Comparison of ENCODE assay signal across 27 cellular contexts in the genomic region with DNA sequence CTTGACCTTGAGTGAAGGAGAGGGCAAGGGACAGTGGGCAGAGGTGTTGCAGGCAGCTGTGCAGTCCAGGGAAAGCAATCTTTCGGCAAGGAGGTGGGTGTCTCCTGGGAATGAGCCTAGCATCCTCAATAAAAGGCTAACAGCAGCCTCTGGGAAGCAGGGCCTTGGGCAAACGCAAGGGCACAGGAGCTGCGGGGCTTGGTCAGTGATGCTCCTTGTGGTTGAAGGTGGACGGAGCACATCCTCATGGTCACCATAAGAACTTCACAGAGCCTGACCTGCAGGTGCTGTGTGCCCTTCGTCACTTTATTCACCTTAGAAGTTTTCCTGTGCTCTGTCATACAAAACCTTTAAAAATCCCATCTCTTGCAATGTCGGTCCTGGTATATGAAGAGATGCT. TPM values are rescaled to one million over a fixed set of nuclear protein-coding genes. Genes with fewer than 3 reads are reported as not detected.
DNase-seq lines count a peak whose midpoint lies in the region; ATAC-seq and TF ChIP-seq lines count a peak whose summit lies in the region.
"Had no signal": no experiment of that assay in that cellular context is flagged by ENCODE, and none has a peak within 500 bp of the region (broad histone marks: within the 10 kb centered on the region; RNA-seq: fewer than 3 reads in every experiment).

No MANE protein-coding gene starts in this region.

- intact Hi-C loops in activated CD8-positive, alpha-beta T cell treated with anti-CD3 and anti-CD28 coated beads for 36 hours (cut with micrococcal nuclease): no loop called here

- no peaks in the 10 kb centered on the region for H3K4me1 Mint-ChIP-seq in activated CD8-positive, alpha-beta T cell treated with anti-CD3 and anti-CD28 coated beads, Interleukin-2, amount 10 ng/mL, durations not matched to agents 7 days and 5 days (ENCODE audit: low read depth)
- no peaks in the 10 kb centered on the region for H3K4me1 Mint-ChIP-seq in activated CD8-positive, alpha-beta T cell treated with anti-CD3 and anti-CD28 coated beads for 36 hours (ENCODE audit: low read depth)
- H3K4me1 Mint-ChIP-seq in endodermal cell: no peaks in the 10 kb centered on the region
- H3K4me1 Mint-ChIP-seq in osteocyte (ENCODE audit: unreplicated experiment): no peaks in the 10 kb centered on the region
- H3K4me1 Mint-ChIP-seq: CD4-positive, CD25-positive, alpha-beta regulatory T cell; IgD-negative memory B cell had no signal

- H3K4me1 ChIP-seq in endodermal cell (ENCODE audit: control insufficient read depth, insufficient read depth, low read length): no peaks in the 10 kb centered on the region
- H3K4me1 ChIP-seq: BE2C, SJSA1 had no signal

- H3K27ac Mint-ChIP-seq in activated CD8-positive, alpha-beta T cell treated with anti-CD3 and anti-CD28 coated beads, Interleukin-2, amount 10 ng/mL, durations not matched to agents 7 days and 5 days: no peak overlapping the region
- H3K27ac Mint-ChIP-seq in activated CD8-positive, alpha-beta T cell treated with anti-CD3 and anti-CD28 coated beads for 36 hours: no peak overlapping the region
- H3K27ac Mint-ChIP-seq in endodermal cell (no peak overlapping the region), osteocyte (ENCODE audit: unreplicated experiment) (no peak overlapping the region)
- H3K27ac Mint-ChIP-seq: IgD-negative memory B cell had no signal

- no peak overlapping the region for H3K4me3 Mint-ChIP-seq in activated CD8-positive, alpha-beta T cell treated with anti-CD3 and anti-CD28 coated beads, Interleukin-2, amount 10 ng/mL, durations not matched to agents 7 days and 5 days
- H3K4me3 Mint-ChIP-seq in activated CD8-positive, alpha-beta T cell treated with anti-CD3 and anti-CD28 coated beads for 36 hours: no peak overlapping the region
- H3K4me3 Mint-ChIP-seq in endodermal cell (no peak overlapping the region), osteocyte (ENCODE audit: unreplicated experiment) (no peak overlapping the region)
- H3K4me3 Mint-ChIP-seq: CD4-positive, CD25-positive, alpha-beta regulatory T cell; IgD-negative memory B cell had no signal

- peaks cover 14% of the 10 kb centered on the region for H3K27me3 Mint-ChIP-seq in activated CD8-positive, alpha-beta T cell treated with anti-CD3 and anti-CD28 coated beads, Interleukin-2, amount 10 ng/mL, durations not matched to agents 7 days and 5 days (ENCODE audit: low read depth)
- H3K27me3 Mint-ChIP-seq in activated CD8-positive, alpha-beta T cell treated with anti-CD3 and anti-CD28 coated beads for 36 hours: peaks cover 1% of the 10 kb centered on the region
- no peaks in the 10 kb centered on the region for H3K27me3 Mint-ChIP-seq in endodermal cell (ENCODE audit: insufficient read depth)
- H3K27me3 Mint-ChIP-seq in osteocyte (ENCODE audit: unreplicated experiment): peaks cover 17% of the 10 kb centered on the region

- no peaks in the 10 kb centered on the region for H3K36me3 ChIP-seq in endodermal cell (ENCODE audit: control insufficient read depth, insufficient read depth, low read length)
- H3K36me3 ChIP-seq: BE2C, SJSA1 had no signal

- CTCF ChIA-PET in activated CD8-positive, alpha-beta T cell treated with anti-CD3 and anti-CD28 coated beads, Interleukin-2, amount 10 ng/mL, durations not matched to agents 7 days and 5 days (lab: Charles Lee): interaction anchor here (0.9 to 2.2 kb wide), 3 partner anchors 28 to 57 kb away, joined by 4 to 7 read pairs (median 5); no protein-coding TSS in a partner anchor
- CTCF ChIA-PET in activated CD8-positive, alpha-beta T cell treated with anti-CD3 and anti-CD28 coated beads for 36 hours (lab: Charles Lee): interaction anchor here (1.0 kb wide), 1 partner anchor 28 kb away, joined by 3 read pairs; no protein-coding TSS in a partner anchor

- H3K27me3 ChIP-seq in endodermal cell (ENCODE audit: control insufficient read depth, insufficient read depth, low read length, poor library complexity, severe bottlenecking): no peaks in the 10 kb centered on the region
- H3K27me3 ChIP-seq: BE2C had no signal

- DNase-seq in activated CD8-positive, alpha-beta T cell treated with anti-CD3 and anti-CD28 coated beads, Interleukin-2, amount 10 ng/mL, durations not matched to agents 7 days and 5 days: peak; percentile 8
- DNase-seq in activated CD8-positive, alpha-beta T cell treated with anti-CD3 and anti-CD28 coated beads for 36 hours: no peak
- DNase-seq in endodermal cell (no peak), osteocyte (ENCODE audit: extremely low spot score, unreplicated experiment) (peak; percentile 77), HUDEP-2 (lab: John Stamatoyannopoulos, UW; ENCODE audit: unreplicated experiment in 76 of 76) (no peak), iPS-NIHi11 (ENCODE audit: low spot score) (no peak)
- DNase-seq: ACHN; BE2C; CD4-positive, CD25-positive, alpha-beta regulatory T cell; DMS153; DND-41; GM23248; HCEC 1CT; NCI-H1048; NCI-H1417; NCI-H1694; NCI-H2029 treated with DMSO at 0.1 percent for 48 hours; NCI-H2171; NCI-H226; NCI-H510A; NCI-H69; Right ventricle myocardium superior; RPMI8226 had no signal

- WGBS in endodermal cell (ENCODE audit: insufficient coverage in 1 of 2, insufficient read length in 1 of 2), 2 experiments: 86 to 92% methylated on average over 4 to 6 of the region's 6 CpGs

- H3K36me3 Mint-ChIP-seq in activated CD8-positive, alpha-beta T cell treated with anti-CD3 and anti-CD28 coated beads, Interleukin-2, amount 10 ng/mL, durations not matched to agents 7 days and 5 days (ENCODE audit: low read depth): no peaks in the 10 kb centered on the region
- no peaks in the 10 kb centered on the region for H3K36me3 Mint-ChIP-seq in activated CD8-positive, alpha-beta T cell treated with anti-CD3 and anti-CD28 coated beads for 36 hours (ENCODE audit: low read depth)
- no peaks in the 10 kb centered on the region for H3K36me3 Mint-ChIP-seq in endodermal cell (ENCODE audit: low read depth)
- H3K36me3 Mint-ChIP-seq in osteocyte (ENCODE audit: unreplicated experiment): no peaks in the 10 kb centered on the region

- no peaks in the 10 kb centered on the region for H3K9me3 Mint-ChIP-seq in activated CD8-positive, alpha-beta T cell treated with anti-CD3 and anti-CD28 coated beads, Interleukin-2, amount 10 ng/mL, durations not matched to agents 7 days and 5 days (ENCODE audit: insufficient read depth)
- H3K9me3 Mint-ChIP-seq in activated CD8-positive, alpha-beta T cell treated with anti-CD3 and anti-CD28 coated beads for 36 hours: no peaks in the 10 kb centered on the region
- H3K9me3 Mint-ChIP-seq in endodermal cell (peaks cover 3% of the 10 kb centered on the region), osteocyte (ENCODE audit: unreplicated experiment) (peaks cover 3% of the 10 kb centered on the region)

- no peak overlapping the region for H3K4me3 ChIP-seq in endodermal cell (ENCODE audit: low read length)
- H3K4me3 ChIP-seq: GM23248, SJSA1 had no signal

- H3K27ac ChIP-seq in endodermal cell (ENCODE audit: low read depth, low read length): no peak overlapping the region
- H3K27ac ChIP-seq: 22Rv1, GM23248, SJSA1 had no signal

- no peak overlapping the region for H3K9ac ChIP-seq in endodermal cell (ENCODE audit: extremely low read depth, low read length, poor library complexity, severe bottlenecking)
- H3K9ac ChIP-seq: GM23248 had no signal

- no peak for ATAC-seq in activated CD8-positive, alpha-beta T cell treated with anti-CD3 and anti-CD28 coated beads, Interleukin-2, amount 10 ng/mL, durations not matched to agents 7 days and 5 days
- no peak for ATAC-seq in activated CD8-positive, alpha-beta T cell treated with anti-CD3 and anti-CD28 coated beads for 36 hours
- ATAC-seq in GM21381 (IDR thresholded peaks at IDR 0.05; ENCODE audit: unreplicated experiment): no peak

- POLR2A ChIA-PET in activated CD8-positive, alpha-beta T cell treated with anti-CD3 and anti-CD28 coated beads, Interleukin-2, amount 10 ng/mL, durations not matched to agents 7 days and 5 days (lab: Charles Lee): no interaction called here
- POLR2A ChIA-PET in activated CD8-positive, alpha-beta T cell treated with anti-CD3 and anti-CD28 coated beads for 36 hours (lab: Charles Lee): no interaction called here

- H3K9me3 ChIP-seq in endodermal cell (ENCODE audit: control insufficient read depth, low read length): no peaks in the 10 kb centered on the region
- H3K9me3 ChIP-seq: BE2C, SJSA1 had no signal

- TF ChIP-seq CTCF in activated CD8-positive, alpha-beta T cell treated with anti-CD3 and anti-CD28 coated beads for 36 hours (IDR thresholded peaks at IDR 0.05): no peak
- TF ChIP-seq CTCF in endodermal cell (conservative IDR thresholded peaks at IDR 0.05): peak; percentile 49
- TF ChIP-seq CTCF in osteocyte (IDR thresholded peaks at IDR 0.05): no peak

RNA-seq across cellular contexts. Expression of gene SH2D4B, which starts 30.6 kb away (rescaled TPM):
- under 1 TPM; 0.13 to 0.21 TPM for total RNA-seq in activated CD8-positive, alpha-beta T cell treated with anti-CD3 and anti-CD28 coated beads, Interleukin-2, amount 10 ng/mL, durations not matched to agents 7 days and 5 days
- total RNA-seq in activated CD8-positive, alpha-beta T cell treated with anti-CD3 and anti-CD28 coated beads for 36 hours: under 1 TPM; 0.11 to 0.20 TPM
- total RNA-seq in endodermal cell (under 1 TPM in 1 of 2 donors, not detected in 1; 0.13 TPM), osteocyte (not detected in 2 replicates)
- polyA plus RNA-seq in endodermal cell (2013, experiment 1 of 2): not detected
- polyA plus RNA-seq in endodermal cell (2013, experiment 2 of 2): 0.33 TPM
- total RNA-seq: GM23248, Right ventricle myocardium superior had no signal
- polyA plus RNA-seq: CD4-positive, CD25-positive, alpha-beta regulatory T cell; GM23248; IgD-negative memory B cell had no signal

Comparison
In these comparisons a context has a peak if more than half of its experiments do, and no peak if none do; other contexts are left out.
1. DNase-seq: peak in activated CD8-positive, alpha-beta T cell treated with anti-CD3 and anti-CD28 coated beads, Interleukin-2, amount 10 ng/mL, durations not matched to agents 7 days and 5 days (single experiment) and osteocyte (single experiment); none in activated CD8-positive, alpha-beta T cell treated with anti-CD3 and anti-CD28 coated beads for 36 hours (single experiment), endodermal cell (single experiment), HUDEP-2 (0 of 76) and iPS-NIHi11 (single experiment).